In the genomic region with DNA sequence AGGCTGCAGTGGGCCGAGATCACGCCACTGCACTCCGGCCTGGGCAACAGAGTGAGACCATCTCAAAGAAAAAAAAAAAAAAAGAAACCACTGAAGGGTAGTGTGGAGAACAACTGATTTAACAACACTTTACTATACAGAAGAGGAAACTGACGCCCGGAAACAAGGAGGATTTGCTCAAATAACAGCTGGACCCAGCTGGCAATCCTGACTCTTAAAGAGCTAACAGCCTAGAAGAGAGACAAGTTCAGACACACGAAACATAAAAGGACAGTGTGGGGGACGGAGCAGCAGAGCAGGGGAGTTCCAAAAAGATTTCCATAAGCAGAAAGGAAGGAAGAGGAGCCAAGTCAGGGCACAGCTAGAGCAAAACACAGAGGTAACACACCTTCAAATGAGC, we compare ENCODE assay signal across 15 cellular contexts. TPM values are rescaled to one million over a fixed set of nuclear protein-coding genes. Genes with fewer than 3 reads are reported as not detected.
DNase-seq lines count a peak whose midpoint lies in the region; ATAC-seq and TF ChIP-seq lines count a peak whose summit lies in the region.
"Had no signal": no experiment of that assay in that cellular context is flagged by ENCODE, and none has a peak within 500 bp of the region (broad histone marks: within the 10 kb centered on the region; RNA-seq: fewer than 3 reads in every experiment).

No MANE protein-coding gene starts in this region.

- 58% methylated on average over 6 of the region's 7 CpGs for WGBS in right lobe of liver (ENCODE audit: insufficient coverage, low coverage, low lambda C conversion rate, missing lambda C conversion rate)

- peak overlapping the region; percentile 75 to 97 (median 91) for H3K27ac ChIP-seq in right lobe of liver
- H3K27ac ChIP-seq in upper lobe of right lung, result peak overlapping the region; percentile 65

- DNase-seq in Right ventricle myocardium inferior (ENCODE audit: missing footprints) (no peak), cardiac septum (ENCODE audit: low spot score) (no peak), Right ventricle myocardium superior (no peak), right lobe of liver (no peak), upper lobe of right lung (no peak), NCI-H510A treated with DMSO at 0.1 percent for 48 hours (lab: John Stamatoyannopoulos, UW) (no peak)
- no peak for DNase-seq in NK-92 treated with Interleukin-12 subunit alpha and Interleukin-12 subunit beta, amount 100 ng/mL, for 24 hours (lab: John Stamatoyannopoulos, UW)
- DNase-seq: Caco-2, MM.1S, NCI-H1105 treated with DMSO at 0.1 percent for 48 hours, NCI-H1930, NCI-H2171, NCI-H524 had no signal

- H3K4me3 ChIP-seq in right lobe of liver (no peak overlapping the region), upper lobe of right lung (no peak overlapping the region)

- no peak for TF ChIP-seq CTCF in right lobe of liver (IDR thresholded peaks at IDR 0.05)
- TF ChIP-seq CTCF in upper lobe of right lung (IDR thresholded peaks at IDR 0.05), result no peak

- H3K36me3 ChIP-seq in right lobe of liver (no peaks in the 10 kb centered on the region), upper lobe of right lung (no peaks in the 10 kb centered on the region)

- TF ChIP-seq POLR2A in right lobe of liver (IDR thresholded peaks at IDR 0.05), result no peak

- H3K27me3 ChIP-seq in right lobe of liver, result no peaks in the 10 kb centered on the region
- no peaks in the 10 kb centered on the region for H3K27me3 ChIP-seq in upper lobe of right lung

- intact Hi-C loops in Right ventricle myocardium inferior (cut with DNase I) (no loop called here), cardiac septum (cut with DNase I) (no loop called here), Right ventricle myocardium superior (cut with DNase I) (no loop called here), right lobe of liver (cut with DNase I) (loop anchor here in 1 of 2 donors (10.0 kb wide), 1 partner anchor 268 kb away; no protein-coding TSS in a partner anchor), upper lobe of right lung (cut with DNase I) (no loop called here)

- H3K9me3 ChIP-seq in right lobe of liver, result no peaks in the 10 kb centered on the region
- no peaks in the 10 kb centered on the region for H3K9me3 ChIP-seq in upper lobe of right lung
- H3K9me3 ChIP-seq: Caco-2 had no signal

- ATAC-seq in Right ventricle myocardium inferior (peak; percentile 28), Right ventricle myocardium superior (ENCODE audit: poor library complexity) (peak; percentile 3), right lobe of liver (no peak), upper lobe of right lung (no peak), HG03439 (IDR thresholded peaks at IDR 0.05; ENCODE audit: unreplicated experiment) (no peak)

- H3K4me1 ChIP-seq in right lobe of liver (peaks cover 0 to 79% (median 30%) of the 10 kb centered on the region in 4 donors), upper lobe of right lung (no peaks in the 10 kb centered on the region)
- H3K4me1 ChIP-seq: Caco-2 had no signal

RNA-seq across cellular contexts. Expression of a gene that starts 4.4 kb away (rescaled TPM):
- total RNA-seq in Right ventricle myocardium inferior (136 TPM), cardiac septum (92.3 TPM), Right ventricle myocardium superior (147 TPM), right lobe of liver (100 to 1,000 TPM; 167 to 856 (median 390) TPM), upper lobe of right lung (123 TPM)
- total RNA-seq: A172 had no signal

RNA-seq across cellular contexts. Expression of a gene that starts 9.9 kb away (rescaled TPM):
- total RNA-seq in Right ventricle myocardium inferior, result 132 TPM
- total RNA-seq in cardiac septum, result 124 TPM
- total RNA-seq in Right ventricle myocardium superior, result 155 TPM
- total RNA-seq in right lobe of liver, result 100 to 1,000 TPM; 207 to 885 (median 634) TPM
- total RNA-seq in upper lobe of right lung, result 140 TPM

Comparison
In these comparisons a context has a peak if more than half of its experiments do, and no peak if none do; other contexts are left out.
1. ATAC-seq: peak in Right ventricle myocardium inferior (single experiment) and Right ventricle myocardium superior (single experiment); none in right lobe of liver (0 of 4), upper lobe of right lung (single experiment) and HG03439 (single experiment).